In genomic region chr3:186790261-186790981, GRCh38 we compare ENCODE assay signal across 1 cellular context.
TF ChIP-seq lines count a peak whose summit lies in the region.

No MANE protein-coding gene starts in this region.

TF ChIP-seq in HepG2, 621 proteins besides CTCF, POLR2A, EP300 and RAD21 (continued from another document):
- TF ChIP-seq, protein P1, sequence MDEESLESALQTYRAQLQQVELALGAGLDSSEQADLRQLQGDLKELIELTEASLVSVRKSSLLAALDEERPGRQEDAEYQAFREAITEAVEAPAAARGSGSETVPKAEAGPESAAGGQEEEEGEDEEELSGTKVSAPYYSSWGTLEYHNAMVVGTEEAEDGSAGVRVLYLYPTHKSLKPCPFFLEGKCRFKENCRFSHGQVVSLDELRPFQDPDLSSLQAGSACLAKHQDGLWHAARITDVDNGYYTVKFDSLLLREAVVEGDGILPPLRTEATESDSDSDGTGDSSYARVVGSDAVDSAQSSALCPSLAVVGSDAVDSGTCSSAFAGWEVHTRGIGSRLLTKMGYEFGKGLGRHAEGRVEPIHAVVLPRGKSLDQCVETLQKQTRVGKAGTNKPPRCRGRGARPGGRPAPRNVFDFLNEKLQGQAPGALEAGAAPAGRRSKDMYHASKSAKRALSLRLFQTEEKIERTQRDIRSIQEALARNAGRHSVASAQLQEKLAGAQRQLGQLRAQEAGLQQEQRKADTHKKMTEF (CRISPR knock-in tag; IDR thresholded peaks at IDR 0.05): no peak
- TF ChIP-seq, protein P2, sequence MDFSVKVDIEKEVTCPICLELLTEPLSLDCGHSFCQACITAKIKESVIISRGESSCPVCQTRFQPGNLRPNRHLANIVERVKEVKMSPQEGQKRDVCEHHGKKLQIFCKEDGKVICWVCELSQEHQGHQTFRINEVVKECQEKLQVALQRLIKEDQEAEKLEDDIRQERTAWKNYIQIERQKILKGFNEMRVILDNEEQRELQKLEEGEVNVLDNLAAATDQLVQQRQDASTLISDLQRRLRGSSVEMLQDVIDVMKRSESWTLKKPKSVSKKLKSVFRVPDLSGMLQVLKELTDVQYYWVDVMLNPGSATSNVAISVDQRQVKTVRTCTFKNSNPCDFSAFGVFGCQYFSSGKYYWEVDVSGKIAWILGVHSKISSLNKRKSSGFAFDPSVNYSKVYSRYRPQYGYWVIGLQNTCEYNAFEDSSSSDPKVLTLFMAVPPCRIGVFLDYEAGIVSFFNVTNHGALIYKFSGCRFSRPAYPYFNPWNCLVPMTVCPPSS (IDR thresholded peaks at IDR 0.05): no peak
- TF ChIP-seq ATM (IDR thresholded peaks at IDR 0.05; ENCODE audit: borderline replicate concordance) (no peak), NFATC3 (CRISPR knock-in tag; IDR thresholded peaks at IDR 0.05) (no peak)
